ENCODE assay signal across 19 cellular contexts in the genomic region with DNA sequence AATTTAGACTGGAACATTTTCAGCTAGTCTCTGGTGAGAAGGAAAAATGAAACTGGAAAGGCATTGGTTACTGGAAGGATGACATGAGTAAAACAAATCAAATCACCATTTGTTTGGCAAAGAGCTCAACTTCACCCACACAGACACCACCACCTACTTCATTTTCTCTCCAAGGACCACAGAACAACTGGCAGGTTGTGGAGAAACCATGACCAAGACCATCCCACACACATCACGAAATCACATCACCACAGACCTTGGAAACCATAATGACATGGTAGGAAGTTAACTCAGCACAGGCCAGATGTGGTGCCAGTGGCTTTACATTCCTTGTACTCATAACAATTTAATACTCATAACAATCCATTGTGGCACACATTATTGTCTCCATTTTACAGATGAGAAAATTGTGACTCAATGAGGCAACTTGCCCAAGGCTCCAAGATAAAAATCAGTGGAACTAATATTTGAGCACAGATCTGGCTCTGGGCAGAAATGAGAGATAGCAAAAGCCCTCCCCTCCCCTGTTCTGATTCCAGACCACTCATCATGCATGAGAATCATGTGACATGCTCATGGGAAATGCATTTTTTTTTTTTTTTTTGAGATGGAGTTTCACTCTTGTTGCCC. TPM values are rescaled to one million over a fixed set of nuclear protein-coding genes. Genes with fewer than 3 reads are reported as not detected.
DNase-seq lines count a peak whose midpoint lies in the region; ATAC-seq and TF ChIP-seq lines count a peak whose summit lies in the region.
"Had no signal": no experiment of that assay in that cellular context is flagged by ENCODE, and none has a peak within 500 bp of the region (broad histone marks: within the 10 kb centered on the region; RNA-seq: fewer than 3 reads in every experiment).

No MANE protein-coding gene starts in this region.

- TF ChIP-seq CTCF in fibroblast of mammary gland (conservative IDR thresholded peaks at IDR 0.05; ENCODE audit: control insufficient read depth, insufficient read depth, low read depth, low read length) = no peak

- H3K4me1 Mint-ChIP-seq in activated CD4-positive, alpha-beta memory T cell treated with anti-CD3 and anti-CD28 coated beads for 36 hours (ENCODE audit: low read depth) = peaks cover 22% of the 10 kb centered on the region
- no peaks in the 10 kb centered on the region for H3K4me1 Mint-ChIP-seq in stimulated activated memory B cell treated with anti-CD40 and anti-IgM and Interleukin-4, amounts not matched to agents 10 μg/mL and 1 μg/mL and 100 μg/mL, for 72 hours
- H3K4me1 Mint-ChIP-seq: H9 had no signal

- intact Hi-C loops in activated CD4-positive, alpha-beta memory T cell treated with anti-CD3 and anti-CD28 coated beads for 36 hours (cut with micrococcal nuclease) = loop anchor here (1.0 kb wide), 3 partner anchors 39 to 418 kb away; no protein-coding TSS in a partner anchor

- peak; percentile 63 for ATAC-seq in stimulated activated memory B cell treated with anti-CD40 and anti-IgM and Interleukin-4, amounts not matched to agents 10 μg/mL and 1 μg/mL and 100 μg/mL, for 72 hours
- ATAC-seq in GM19467 (IDR thresholded peaks at IDR 0.05; ENCODE audit: unreplicated experiment) (no peak), GM18909 (IDR thresholded peaks at IDR 0.05; ENCODE audit: poor library complexity, unreplicated experiment) (no peak)
- ATAC-seq: left ventricle myocardium superior; naive thymus-derived CD4-positive, alpha-beta T cell had no signal

- no peaks in the 10 kb centered on the region for H3K27me3 Mint-ChIP-seq in activated CD4-positive, alpha-beta memory T cell treated with anti-CD3 and anti-CD28 coated beads for 36 hours
- no peaks in the 10 kb centered on the region for H3K27me3 Mint-ChIP-seq in stimulated activated memory B cell treated with anti-CD40 and anti-IgM and Interleukin-4, amounts not matched to agents 10 μg/mL and 1 μg/mL and 100 μg/mL, for 72 hours
- H3K27me3 Mint-ChIP-seq: naive thymus-derived CD4-positive, alpha-beta T cell had no signal

- CTCF ChIA-PET in activated CD4-positive, alpha-beta memory T cell treated with anti-CD3 and anti-CD28 coated beads for 36 hours (lab: Charles Lee) = interaction anchor here (1.1 to 6.6 kb wide), 6 partner anchors 10 to 709 kb away, joined by 3 to 61 read pairs (median 16); no protein-coding TSS in a partner anchor

- peak overlapping the region; percentile 78 for H3K27ac Mint-ChIP-seq in activated CD4-positive, alpha-beta memory T cell treated with anti-CD3 and anti-CD28 coated beads for 36 hours
- no peak overlapping the region for H3K27ac Mint-ChIP-seq in stimulated activated memory B cell treated with anti-CD40 and anti-IgM and Interleukin-4, amounts not matched to agents 10 μg/mL and 1 μg/mL and 100 μg/mL, for 72 hours
- H3K27ac Mint-ChIP-seq: H9 had no signal

- H3K9me3 Mint-ChIP-seq in activated CD4-positive, alpha-beta memory T cell treated with anti-CD3 and anti-CD28 coated beads for 36 hours = peaks cover 18% of the 10 kb centered on the region
- no peaks in the 10 kb centered on the region for H3K9me3 Mint-ChIP-seq in stimulated activated memory B cell treated with anti-CD40 and anti-IgM and Interleukin-4, amounts not matched to agents 10 μg/mL and 1 μg/mL and 100 μg/mL, for 72 hours

- H3K4me3 Mint-ChIP-seq in activated CD4-positive, alpha-beta memory T cell treated with anti-CD3 and anti-CD28 coated beads for 36 hours = no peak overlapping the region
- H3K4me3 Mint-ChIP-seq in stimulated activated memory B cell treated with anti-CD40 and anti-IgM and Interleukin-4, amounts not matched to agents 10 μg/mL and 1 μg/mL and 100 μg/mL, for 72 hours = no peak overlapping the region
- H3K4me3 Mint-ChIP-seq: H9 had no signal

- POLR2A ChIA-PET in activated CD4-positive, alpha-beta memory T cell treated with anti-CD3 and anti-CD28 coated beads for 36 hours (lab: Charles Lee) = interaction anchor here (0.7 to 1.6 kb wide), 6 partner anchors 9 to 756 kb away, joined by 3 to 8 read pairs (median 4); a partner anchor contains a TSS

- peak; percentile 68 for DNase-seq in activated effector memory CD4-positive, alpha-beta T cell treated with anti-CD3 and anti-CD28 coated beads, Interleukin-2, amount 50 U/mL, for 16 hours
- no peak for DNase-seq in activated effector memory CD4-positive, alpha-beta T cell treated with Interleukin-2 at 50 U/mL for 16 hours
- DNase-seq in activated CD4-positive, alpha-beta memory T cell treated with anti-CD3 and anti-CD28 coated beads for 36 hours = peak; percentile 86
- DNase-seq in fibroblast of mammary gland (ENCODE audit: low read depth) = peak; percentile 67
- no peak for DNase-seq in NCI-H1048 (lab: John Stamatoyannopoulos, UW)
- DNase-seq: cortex of kidney, DMS 273 treated with DMSO at 0.1 percent for 48 hours, esophagus squamous epithelium, H9, left ventricle myocardium superior, NCI-H146, NCI-H510A treated with DMSO at 0.1 percent for 48 hours, retina, thyroid gland, WERI-Rb-1 had no signal

- peaks cover 8% of the 10 kb centered on the region for H3K36me3 Mint-ChIP-seq in activated CD4-positive, alpha-beta memory T cell treated with anti-CD3 and anti-CD28 coated beads for 36 hours
- peaks cover 11% of the 10 kb centered on the region for H3K36me3 Mint-ChIP-seq in stimulated activated memory B cell treated with anti-CD40 and anti-IgM and Interleukin-4, amounts not matched to agents 10 μg/mL and 1 μg/mL and 100 μg/mL, for 72 hours

- H3K4me3 ChIP-seq in fibroblast of mammary gland (ENCODE audit: control insufficient read depth, low read depth, low read length) = no peak overlapping the region
- H3K4me3 ChIP-seq: esophagus squamous epithelium, thyroid gland had no signal

RNA-seq across cellular contexts. Expression of a gene that starts 7.5 kb away (rescaled TPM):
- not detected for total RNA-seq in activated CD4-positive, alpha-beta memory T cell treated with anti-CD3 and anti-CD28 coated beads for 36 hours
- total RNA-seq: esophagus squamous epithelium; H9; left ventricle myocardium superior; naive thymus-derived CD4-positive, alpha-beta T cell; thyroid gland had no signal

RNA-seq across cellular contexts. Expression of a gene that starts 18.7 kb away (rescaled TPM):
- not detected for total RNA-seq in activated CD4-positive, alpha-beta memory T cell treated with anti-CD3 and anti-CD28 coated beads for 36 hours
- total RNA-seq: esophagus squamous epithelium; H9; left ventricle myocardium superior; naive thymus-derived CD4-positive, alpha-beta T cell; thyroid gland had no signal

RNA-seq across cellular contexts. Expression of a gene that starts 21.0 kb away (rescaled TPM):
- total RNA-seq in activated CD4-positive, alpha-beta memory T cell treated with anti-CD3 and anti-CD28 coated beads for 36 hours = 10 to 100 TPM; 18.7 to 21.5 TPM

Comparison
In these comparisons a context has a peak if more than half of its experiments do, and no peak if none do; other contexts are left out.
1. DNase-seq: peak in activated effector memory CD4-positive, alpha-beta T cell treated with anti-CD3 and anti-CD28 coated beads, Interleukin-2, amount 50 U/mL, for 16 hours (single experiment), activated CD4-positive, alpha-beta memory T cell treated with anti-CD3 and anti-CD28 coated beads for 36 hours (single experiment) and fibroblast of mammary gland (single experiment); none in activated effector memory CD4-positive, alpha-beta T cell treated with Interleukin-2 at 50 U/mL for 16 hours (single experiment) and NCI-H1048 (single experiment).